In the genomic region with DNA sequence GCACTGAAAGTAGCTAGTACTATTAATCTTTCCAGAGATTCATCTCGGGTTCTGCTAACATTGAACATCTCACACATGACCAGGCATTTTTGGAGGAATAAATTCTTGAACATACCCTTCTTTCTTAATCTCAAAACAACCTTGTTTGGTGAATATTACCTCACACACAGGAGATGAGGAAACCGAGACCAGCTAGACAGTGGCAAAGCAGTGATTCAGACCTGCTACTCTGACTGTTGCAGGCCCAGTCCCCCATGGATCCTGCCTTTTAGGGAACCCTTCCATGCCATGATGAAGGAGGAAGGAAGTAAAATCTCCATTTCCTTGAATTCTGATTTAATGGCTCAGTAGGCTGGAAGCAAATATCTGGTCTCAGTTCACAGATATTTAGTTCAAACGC, we compare ENCODE assay signal across 1 cellular context.
TF ChIP-seq lines count a peak whose summit lies in the region.

No MANE protein-coding gene starts in this region.

TF ChIP-seq in GM23338, 12 proteins besides CTCF, POLR2A, EP300 and RAD21:
- TF ChIP-seq REST (IDR thresholded peaks at IDR 0.05; ENCODE audit: unreplicated experiment), result no peak
- TF ChIP-seq JUNB (IDR thresholded peaks at IDR 0.05; ENCODE audit: unreplicated experiment), result no peak
- TF ChIP-seq STAT1 (IDR thresholded peaks at IDR 0.05; ENCODE audit: unreplicated experiment), result no peak
- TF ChIP-seq ZNF114 (CRISPR knock-in tag; IDR thresholded peaks at IDR 0.05), result no peak
- no peak for TF ChIP-seq ZNF331 (CRISPR knock-in tag; IDR thresholded peaks at IDR 0.05; ENCODE audit: low read depth)
- TF ChIP-seq, protein P1, sequence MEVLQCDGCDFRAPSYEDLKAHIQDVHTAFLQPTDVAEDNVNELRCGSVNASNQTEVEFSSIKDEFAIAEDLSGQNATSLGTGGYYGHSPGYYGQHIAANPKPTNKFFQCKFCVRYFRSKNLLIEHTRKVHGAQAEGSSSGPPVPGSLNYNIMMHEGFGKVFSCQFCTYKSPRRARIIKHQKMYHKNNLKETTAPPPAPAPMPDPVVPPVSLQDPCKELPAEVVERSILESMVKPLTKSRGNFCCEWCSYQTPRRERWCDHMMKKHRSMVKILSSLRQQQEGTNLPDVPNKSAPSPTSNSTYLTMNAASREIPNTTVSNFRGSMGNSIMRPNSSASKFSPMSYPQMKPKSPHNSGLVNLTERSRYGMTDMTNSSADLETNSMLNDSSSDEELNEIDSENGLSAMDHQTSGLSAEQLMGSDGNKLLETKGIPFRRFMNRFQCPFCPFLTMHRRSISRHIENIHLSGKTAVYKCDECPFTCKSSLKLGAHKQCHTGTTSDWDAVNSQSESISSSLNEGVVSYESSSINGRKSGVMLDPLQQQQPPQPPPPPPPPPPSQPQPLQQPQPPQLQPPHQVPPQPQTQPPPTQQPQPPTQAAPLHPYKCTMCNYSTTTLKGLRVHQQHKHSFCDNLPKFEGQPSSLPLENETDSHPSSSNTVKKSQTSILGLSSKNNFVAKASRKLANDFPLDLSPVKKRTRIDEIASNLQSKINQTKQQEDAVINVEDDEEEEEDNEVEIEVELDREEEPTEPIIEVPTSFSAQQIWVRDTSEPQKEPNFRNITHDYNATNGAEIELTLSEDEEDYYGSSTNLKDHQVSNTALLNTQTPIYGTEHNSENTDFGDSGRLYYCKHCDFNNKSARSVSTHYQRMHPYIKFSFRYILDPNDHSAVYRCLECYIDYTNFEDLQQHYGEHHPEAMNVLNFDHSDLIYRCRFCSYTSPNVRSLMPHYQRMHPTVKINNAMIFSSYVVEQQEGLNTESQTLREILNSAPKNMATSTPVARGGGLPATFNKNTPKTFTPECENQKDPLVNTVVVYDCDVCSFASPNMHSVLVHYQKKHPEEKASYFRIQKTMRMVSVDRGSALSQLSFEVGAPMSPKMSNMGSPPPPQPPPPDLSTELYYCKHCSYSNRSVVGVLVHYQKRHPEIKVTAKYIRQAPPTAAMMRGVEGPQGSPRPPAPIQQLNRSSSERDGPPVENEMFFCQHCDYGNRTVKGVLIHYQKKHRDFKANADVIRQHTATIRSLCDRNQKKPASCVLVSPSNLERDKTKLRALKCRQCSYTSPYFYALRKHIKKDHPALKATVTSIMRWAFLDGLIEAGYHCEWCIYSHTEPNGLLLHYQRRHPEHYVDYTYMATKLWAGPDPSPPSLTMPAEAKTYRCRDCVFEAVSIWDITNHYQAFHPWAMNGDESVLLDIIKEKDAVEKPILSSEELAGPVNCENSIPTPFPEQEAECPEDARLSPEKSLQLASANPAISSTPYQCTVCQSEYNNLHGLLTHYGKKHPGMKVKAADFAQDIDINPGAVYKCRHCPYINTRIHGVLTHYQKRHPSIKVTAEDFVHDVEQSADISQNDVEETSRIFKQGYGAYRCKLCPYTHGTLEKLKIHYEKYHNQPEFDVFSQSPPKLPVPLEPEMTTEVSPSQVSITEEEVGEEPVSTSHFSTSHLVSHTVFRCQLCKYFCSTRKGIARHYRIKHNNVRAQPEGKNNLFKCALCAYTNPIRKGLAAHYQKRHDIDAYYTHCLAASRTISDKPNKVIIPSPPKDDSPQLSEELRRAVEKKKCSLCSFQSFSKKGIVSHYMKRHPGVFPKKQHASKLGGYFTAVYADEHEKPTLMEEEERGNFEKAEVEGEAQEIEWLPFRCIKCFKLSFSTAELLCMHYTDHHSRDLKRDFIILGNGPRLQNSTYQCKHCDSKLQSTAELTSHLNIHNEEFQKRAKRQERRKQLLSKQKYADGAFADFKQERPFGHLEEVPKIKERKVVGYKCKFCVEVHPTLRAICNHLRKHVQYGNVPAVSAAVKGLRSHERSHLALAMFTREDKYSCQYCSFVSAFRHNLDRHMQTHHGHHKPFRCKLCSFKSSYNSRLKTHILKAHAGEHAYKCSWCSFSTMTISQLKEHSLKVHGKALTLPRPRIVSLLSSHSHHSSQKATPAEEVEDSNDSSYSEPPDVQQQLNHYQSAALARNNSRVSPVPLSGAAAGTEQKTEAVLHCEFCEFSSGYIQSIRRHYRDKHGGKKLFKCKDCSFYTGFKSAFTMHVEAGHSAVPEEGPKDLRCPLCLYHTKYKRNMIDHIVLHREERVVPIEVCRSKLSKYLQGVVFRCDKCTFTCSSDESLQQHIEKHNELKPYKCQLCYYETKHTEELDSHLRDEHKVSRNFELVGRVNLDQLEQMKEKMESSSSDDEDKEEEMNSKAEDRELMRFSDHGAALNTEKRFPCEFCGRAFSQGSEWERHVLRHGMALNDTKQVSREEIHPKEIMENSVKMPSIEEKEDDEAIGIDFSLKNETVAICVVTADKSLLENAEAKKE (CRISPR knock-in tag; IDR thresholded peaks at IDR 0.05), result no peak
- no peak for TF ChIP-seq POLR2AphosphoS5 (IDR thresholded peaks at IDR 0.05; ENCODE audit: low read depth)
- no peak for TF ChIP-seq ETS1 (IDR thresholded peaks at IDR 0.05)
- no peak for TF ChIP-seq EZH2phosphoT487 (IDR thresholded peaks at IDR 0.05; ENCODE audit: unreplicated experiment)
- TF ChIP-seq NANOG (IDR thresholded peaks at IDR 0.05; ENCODE audit: borderline replicate concordance), result no peak
- TF ChIP-seq EZH2 (IDR thresholded peaks at IDR 0.05; ENCODE audit: low read depth, unreplicated experiment), result no peak
- no peak for TF ChIP-seq CREB1 (CRISPR knock-in tag; IDR thresholded peaks at IDR 0.05; ENCODE audit: low read depth)
TF ChIP-seq in GM23338: peak in this region for 0.
